Comparison of ENCODE assay signal across 8 cellular contexts in genomic region chr1:6580588-6581270, GRCh38. TPM values are rescaled to one million over a fixed set of nuclear protein-coding genes. Genes with fewer than 3 reads are reported as not detected.
A peak's percentile ranks its signal among the peaks of the same experiment; 100 is the strongest.
DNase-seq lines count a peak whose midpoint lies in the region; ATAC-seq, FAIRE-seq and TF ChIP-seq lines count a peak whose summit lies in the region.

No MANE protein-coding gene starts in this region.

- peak overlapping the region; percentile 86; the same call in 1 of the 2 replicates for H2AFZ ChIP-seq in PC-9

- H3K4me1 ChIP-seq in PC-9 (replicated peaks; ENCODE audit: insufficient read depth), result peaks cover 8% of the 10 kb centered on the region
- H3K4me1 ChIP-seq in naive thymus-derived CD4-positive, alpha-beta T cell (ENCODE audit: control insufficient read depth in 2 of 2, insufficient read depth in 2 of 2, low read length in 2 of 2), result peaks cover 25 to 27% of the 10 kb centered on the region in 2 donors

- peak overlapping the region; percentile 78 for H3K4me3 ChIP-seq in PC-9
- peak overlapping the region; percentile 76 for H3K4me3 ChIP-seq in naive thymus-derived CD4-positive, alpha-beta T cell (ENCODE audit: low read length)

- no peak for ATAC-seq in effector memory CD8-positive, alpha-beta T cell (replicated peaks)
- no peak for ATAC-seq in naive thymus-derived CD4-positive, alpha-beta T cell
- ATAC-seq in esophagus mucosa, result no peak

- no peaks in the 10 kb centered on the region for H3K9me3 Mint-ChIP-seq in effector memory CD8-positive, alpha-beta T cell
- H3K9me3 Mint-ChIP-seq in naive thymus-derived CD4-positive, alpha-beta T cell, result peaks cover 0 to 2% (median 0%) of the 10 kb centered on the region in 11 donors

- H3K4me1 Mint-ChIP-seq in effector memory CD8-positive, alpha-beta T cell (ENCODE audit: low read depth in 2 of 2), result peaks cover 37 to 41% of the 10 kb centered on the region in 2 donors
- H3K4me1 Mint-ChIP-seq in naive thymus-derived CD4-positive, alpha-beta T cell, result peaks cover 34 to 50% (median 40%) of the 10 kb centered on the region in 7 donors

- peak; percentile 32 for DNase-seq in GM10266 (ENCODE audit: extremely low spot score)
- DNase-seq in PC-9, result peak in 1 of 2 experiments; percentile 14
- DNase-seq in effector memory CD8-positive, alpha-beta T cell, result no peak
- no peak for DNase-seq in naive thymus-derived CD4-positive, alpha-beta T cell
- no peak for DNase-seq in GM12892 (ENCODE audit: insufficient read length)
- DNase-seq in NCI-H510A (lab: John Stamatoyannopoulos, UW), result no peak
- no peak for DNase-seq in activated gamma-delta T cell (lab: John Stamatoyannopoulos, UW)

- H3K9me2 ChIP-seq in PC-9 (ENCODE audit: insufficient read depth), result no peaks in the 10 kb centered on the region

- POLR2A ChIA-PET in PC-9 (lab: Charles Lee; ENCODE audit: unreplicated experiment), result interaction anchor here (0.6 kb wide), 1 partner anchor 15 kb away, joined by 3 read pairs; no protein-coding TSS in a partner anchor
- POLR2A ChIA-PET in naive thymus-derived CD4-positive, alpha-beta T cell (lab: Charles Lee), result interaction anchor here (0.7 to 6.9 kb wide), 16 partner anchors 8 to 121 kb away, joined by 3 to 153 read pairs (median 4); partner anchors contain the start of genes DNAJC11, KLHL21, NOL9 and TAS1R1

- no peaks in the 10 kb centered on the region for H4K20me1 ChIP-seq in PC-9 (ENCODE audit: insufficient read depth)

- peak overlapping the region; percentile 95 to 96 for H3K27ac Mint-ChIP-seq in effector memory CD8-positive, alpha-beta T cell
- H3K27ac Mint-ChIP-seq in naive thymus-derived CD4-positive, alpha-beta T cell, result peak overlapping the region; percentile 88 to 98 (median 95)

- peaks cover 24% of the 10 kb centered on the region for H3K36me3 Mint-ChIP-seq in effector memory CD8-positive, alpha-beta T cell (ENCODE audit: insufficient read depth)
- H3K36me3 Mint-ChIP-seq in naive thymus-derived CD4-positive, alpha-beta T cell, result peaks cover 0 to 4% (median 0%) of the 10 kb centered on the region in 5 donors

- peaks cover 11% of the 10 kb centered on the region for H3K79me2 ChIP-seq in PC-9 (ENCODE audit: low read depth)

- TF ChIP-seq CTCF in GM10266 (IDR thresholded peaks at IDR 0.05; ENCODE audit: control insufficient read depth, insufficient read depth, low read depth, missing control alignments) (no peak), PC-9 (conservative IDR thresholded peaks at IDR 0.05) (no peak; the same call in 1 of the 2 replicates)

- H3K9me3 ChIP-seq in PC-9 (ENCODE audit: insufficient read depth, low read depth), result no peaks in the 10 kb centered on the region
- no peaks in the 10 kb centered on the region for H3K9me3 ChIP-seq in naive thymus-derived CD4-positive, alpha-beta T cell (ENCODE audit: control insufficient read depth in 2 of 3, low read length in 3 of 3)

- peak overlapping the region; percentile 94 to 96 for H3K4me3 Mint-ChIP-seq in effector memory CD8-positive, alpha-beta T cell
- peak overlapping the region; percentile 76 to 97 (median 96) for H3K4me3 Mint-ChIP-seq in naive thymus-derived CD4-positive, alpha-beta T cell

- no peak overlapping the region for H3K27ac ChIP-seq in PC-9
- peak overlapping the region; percentile 91 for H3K27ac ChIP-seq in naive thymus-derived CD4-positive, alpha-beta T cell (ENCODE audit: low read depth, low read length)

- TF ChIP-seq POLR2A in GM12892 (IDR thresholded peaks at IDR 0.05; ENCODE audit: low read depth, low read length), result no peak

- intact Hi-C loops in PC-9 (cut with micrococcal nuclease; ENCODE audit: unreplicated experiment), result no loop called here
- intact Hi-C loops in naive thymus-derived CD4-positive, alpha-beta T cell (cut with micrococcal nuclease), result loop anchor here in 1 of 2 donors (1.0 kb wide), 1 partner anchor 21 kb away; no protein-coding TSS in a partner anchor

- H3K27me3 ChIP-seq in PC-9 (ENCODE audit: insufficient read depth, low read depth), result no peaks in the 10 kb centered on the region
- no peaks in the 10 kb centered on the region for H3K27me3 ChIP-seq in naive thymus-derived CD4-positive, alpha-beta T cell (ENCODE audit: control insufficient read depth in 2 of 2, insufficient read depth in 2 of 2, low read length in 2 of 2)

- no peaks in the 10 kb centered on the region for H3F3A ChIP-seq in PC-9 (ENCODE audit: insufficient read depth, low read depth)

- CTCF ChIA-PET in PC-9 (lab: Charles Lee), result no interaction called here
- CTCF ChIA-PET in naive thymus-derived CD4-positive, alpha-beta T cell (lab: Charles Lee), result interaction anchor here (0.5 to 1.7 kb wide), 9 partner anchors 8 to 95 kb away, joined by 3 to 7 read pairs (median 3); no protein-coding TSS in a partner anchor

- peak overlapping the region; percentile 90 for H3K4me2 ChIP-seq in PC-9

- FAIRE-seq in GM12892 (lab: Jason Lieb, UNC), result no peak

- BruUV-seq in PC-9 (replicated peaks; lab: Mats Ljungman, UMichigan), result no TSS peak

- H3K27me3 Mint-ChIP-seq in effector memory CD8-positive, alpha-beta T cell, result no peaks in the 10 kb centered on the region
- no peaks in the 10 kb centered on the region for H3K27me3 Mint-ChIP-seq in naive thymus-derived CD4-positive, alpha-beta T cell

- no peaks in the 10 kb centered on the region for H3K36me3 ChIP-seq in PC-9 (ENCODE audit: low read depth)
- peaks cover 0 to 9% (median 0%) of the 10 kb centered on the region in 3 experiments for H3K36me3 ChIP-seq in naive thymus-derived CD4-positive, alpha-beta T cell (ENCODE audit: control insufficient read depth in 2 of 3, insufficient read depth in 3 of 3, low read length in 3 of 3)

RNA-seq across cellular contexts. Expression of gene ZBTB48, which starts 0.9 kb away (rescaled TPM):
- total RNA-seq in PC-9 (2021) (17.2 and 25.5 TPM in 2 replicates), esophagus mucosa (14.5 TPM)
- 10 to 100 TPM; 39.1 to 70.4 (median 62.2) TPM for total RNA-seq in naive thymus-derived CD4-positive, alpha-beta T cell
- polyA plus RNA-seq in naive thymus-derived CD4-positive, alpha-beta T cell, result 10 to 100 TPM; 18.5 to 27.9 TPM
- 13.4 TPM for polyA plus RNA-seq in GM12892 (2012; ENCODE audit: missing spikeins)

RNA-seq across cellular contexts. Expression of gene KLHL21, which starts 21.9 kb away (rescaled TPM):
- total RNA-seq in PC-9 (2021), result 20.6 and 24.4 TPM in 2 replicates
- total RNA-seq in naive thymus-derived CD4-positive, alpha-beta T cell, result 10 to 100 TPM; 25.2 to 58.1 (median 33.0) TPM
- polyA plus RNA-seq in naive thymus-derived CD4-positive, alpha-beta T cell, result 10 to 100 TPM; 17.2 to 31.1 TPM
- 3.8 TPM for polyA plus RNA-seq in GM12892 (2012; ENCODE audit: missing spikeins)
- 26.6 TPM for total RNA-seq in esophagus mucosa

RNA-seq across cellular contexts. Expression of gene TAS1R1, which starts 25.6 kb away (rescaled TPM):
- not detected in 2 replicates for total RNA-seq in PC-9 (2021)
- total RNA-seq in naive thymus-derived CD4-positive, alpha-beta T cell, result not detected
- not detected for polyA plus RNA-seq in naive thymus-derived CD4-positive, alpha-beta T cell
- 0.28 TPM for polyA plus RNA-seq in GM12892 (2012; ENCODE audit: missing spikeins)
- total RNA-seq in esophagus mucosa, result not detected

RNA-seq across cellular contexts. Expression of gene NOL9, which starts 26.4 kb away (rescaled TPM):
- 17.6 and 28.4 TPM in 2 replicates for total RNA-seq in PC-9 (2021)
- 10 to 100 TPM; 54.2 to 80.6 (median 73.8) TPM for total RNA-seq in naive thymus-derived CD4-positive, alpha-beta T cell
- 10 to 100 TPM; 13.4 to 29.8 TPM for polyA plus RNA-seq in naive thymus-derived CD4-positive, alpha-beta T cell
- polyA plus RNA-seq in GM12892 (2012; ENCODE audit: missing spikeins), result 13.4 TPM
- total RNA-seq in esophagus mucosa, result 19.7 TPM

RNA-seq across cellular contexts. Expression of gene PHF13, which starts 32.8 kb away (rescaled TPM):
- total RNA-seq in PC-9 (2021) (18.2 and 20.9 TPM in 2 replicates), esophagus mucosa (7.5 TPM)
- total RNA-seq in naive thymus-derived CD4-positive, alpha-beta T cell, result 10 to 100 TPM in 3 of 5 experiments, 1 to 10 TPM in 2; 7.7 to 14.3 (median 12.2) TPM
- 1 to 10 TPM; 4.4 to 6.3 TPM for polyA plus RNA-seq in naive thymus-derived CD4-positive, alpha-beta T cell
- polyA plus RNA-seq in GM12892 (2012; ENCODE audit: missing spikeins), result 10.0 TPM
